12 cellular contexts compared by ENCODE assay signal in the genomic region with DNA sequence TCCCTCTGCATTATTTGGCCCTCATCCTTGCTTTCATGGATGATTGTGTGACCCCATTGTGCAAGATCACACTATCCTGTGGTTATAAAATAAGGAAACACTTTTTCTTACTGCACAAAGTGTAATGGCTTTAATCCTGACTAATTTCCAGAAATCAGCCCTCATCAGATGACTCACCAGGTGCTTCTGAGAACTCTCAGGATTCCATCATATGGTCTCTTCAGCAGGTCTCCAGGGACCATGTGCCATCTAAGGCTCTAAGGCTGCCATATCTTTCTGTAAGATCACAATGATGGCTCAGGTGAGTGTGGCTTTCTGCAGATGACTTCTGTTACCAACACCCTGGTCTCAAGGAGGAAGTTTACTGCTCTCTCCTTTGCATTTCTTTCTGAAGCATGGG. TPM values are rescaled to one million over a fixed set of nuclear protein-coding genes. Genes with fewer than 3 reads are reported as not detected.
DNase-seq lines count a peak whose midpoint lies in the region; ATAC-seq, FAIRE-seq and TF ChIP-seq lines count a peak whose summit lies in the region.
"Had no signal": no experiment of that assay in that cellular context is flagged by ENCODE, and none has a peak within 500 bp of the region (broad histone marks: within the 10 kb centered on the region; RNA-seq: fewer than 3 reads in every experiment).

No MANE protein-coding gene starts in this region.

- POLR2A ChIA-PET in activated B cell treated with CpG ODN at 0.5 μM for 24 hours (lab: Charles Lee) = no interaction called here

- H3K9me3 ChIP-seq in neural progenitor cell (ENCODE audit: low read depth) = no peaks in the 10 kb centered on the region

- H3K4me1 Mint-ChIP-seq in activated B cell treated with CpG ODN at 0.5 μM for 24 hours = peaks cover 4% of the 10 kb centered on the region
- no peaks in the 10 kb centered on the region for H3K4me1 Mint-ChIP-seq in neural progenitor cell
- H3K4me1 Mint-ChIP-seq in T-helper 2 cell treated with Interferon-gamma antibody and Interleukin-4, amounts not matched to agents 5 μg/mL and 100 μg/mL, for 36 hours (ENCODE audit: low read depth) = no peaks in the 10 kb centered on the region
- H3K4me1 Mint-ChIP-seq: memory B cell had no signal

- TF ChIP-seq CTCF in activated B cell treated with CpG ODN at 0.5 μM for 24 hours (IDR thresholded peaks at IDR 0.05) = no peak
- TF ChIP-seq CTCF in neural progenitor cell (IDR thresholded peaks at IDR 0.05) = no peak

- no peak overlapping the region for H3K4me3 ChIP-seq in neural progenitor cell

- H2AFZ ChIP-seq in neural progenitor cell (replicated peaks) = no peak overlapping the region

- H3F3A ChIP-seq in neural progenitor cell (ENCODE audit: low read depth) = no peaks in the 10 kb centered on the region

- H3K4me3 Mint-ChIP-seq in activated B cell treated with CpG ODN at 0.5 μM for 24 hours = no peak overlapping the region
- no peak overlapping the region for H3K4me3 Mint-ChIP-seq in neural progenitor cell
- no peak overlapping the region for H3K4me3 Mint-ChIP-seq in T-helper 2 cell treated with Interferon-gamma antibody and Interleukin-4, amounts not matched to agents 5 μg/mL and 100 μg/mL, for 36 hours
- H3K4me3 Mint-ChIP-seq: memory B cell had no signal

- no peaks in the 10 kb centered on the region for H3K27me3 Mint-ChIP-seq in activated B cell treated with CpG ODN at 0.5 μM for 24 hours
- H3K27me3 Mint-ChIP-seq in neural progenitor cell (ENCODE audit: insufficient read depth, low read depth) = no peaks in the 10 kb centered on the region
- H3K27me3 Mint-ChIP-seq in T-helper 2 cell treated with Interferon-gamma antibody and Interleukin-4, amounts not matched to agents 5 μg/mL and 100 μg/mL, for 36 hours (ENCODE audit: low read depth) = peaks cover 33% of the 10 kb centered on the region
- H3K27me3 Mint-ChIP-seq: memory B cell had no signal

- no peaks in the 10 kb centered on the region for H4K20me1 ChIP-seq in neural progenitor cell (ENCODE audit: low read depth)

- H3K79me2 ChIP-seq in neural progenitor cell (ENCODE audit: low read depth) = no peaks in the 10 kb centered on the region

- ATAC-seq in GM19463 (IDR thresholded peaks at IDR 0.05; ENCODE audit: unreplicated experiment) (peak; percentile 98), HG03066 (IDR thresholded peaks at IDR 0.05; ENCODE audit: low read depth, unreplicated experiment) (peak; percentile 72), activated B cell treated with CpG ODN at 0.5 μM for 24 hours (ENCODE audit: low read depth) (peak; percentile 57), GM19324 (IDR thresholded peaks at IDR 0.05; ENCODE audit: low FRiP score, unreplicated experiment) (no peak)

- H3K4me1 ChIP-seq in neural progenitor cell = no peaks in the 10 kb centered on the region

- CTCF ChIA-PET in activated B cell treated with CpG ODN at 0.5 μM for 24 hours (lab: Charles Lee) = no interaction called here

- H3K9ac ChIP-seq in neural progenitor cell = no peak overlapping the region

- intact Hi-C loops in activated B cell treated with CpG ODN at 0.5 μM for 24 hours (cut with micrococcal nuclease) = no loop called here

- peak; percentile 62 for FAIRE-seq in GM12892 (lab: Jason Lieb, UNC)

- no peak overlapping the region for H3K27ac ChIP-seq in neural progenitor cell
- H3K27ac ChIP-seq: epithelial cell of prostate had no signal

- no peak overlapping the region for H3K4me2 ChIP-seq in neural progenitor cell

- H3K36me3 ChIP-seq in neural progenitor cell = no peaks in the 10 kb centered on the region

- H3K36me3 Mint-ChIP-seq in activated B cell treated with CpG ODN at 0.5 μM for 24 hours (ENCODE audit: low read depth) (no peaks in the 10 kb centered on the region), neural progenitor cell (no peaks in the 10 kb centered on the region)
- H3K36me3 Mint-ChIP-seq in T-helper 2 cell treated with Interferon-gamma antibody and Interleukin-4, amounts not matched to agents 5 μg/mL and 100 μg/mL, for 36 hours (ENCODE audit: low read depth) = no peaks in the 10 kb centered on the region
- H3K36me3 Mint-ChIP-seq: memory B cell had no signal

- DNase-seq in GM12892 (ENCODE audit: insufficient read length) = no peak
- DNase-seq in activated B cell treated with CpG ODN at 0.5 μM for 24 hours = no peak
- DNase-seq in neural progenitor cell (ENCODE audit: low spot score) = no peak
- DNase-seq in T-helper 2 cell treated with Interferon-gamma antibody and Interleukin-4, amounts not matched to agents 5 μg/mL and 100 μg/mL, for 36 hours (ENCODE audit: low spot score) = no peak
- DNase-seq in T-helper 9 cell = no peak
- DNase-seq: Calu3; stimulated activated CD4-positive, alpha-beta T cell treated with anti-CD3 and anti-CD28 coated beads, Interleukin-1b, Interleukin-23, amount 100 ng/mL, for 48 hours had no signal

- no peaks in the 10 kb centered on the region for H3K27me3 ChIP-seq in neural progenitor cell

- TF ChIP-seq POLR2A in GM12892 (IDR thresholded peaks at IDR 0.05; ENCODE audit: low read depth, low read length) = no peak

- H3K9me3 Mint-ChIP-seq in activated B cell treated with CpG ODN at 0.5 μM for 24 hours = no peaks in the 10 kb centered on the region
- H3K9me3 Mint-ChIP-seq in neural progenitor cell = no peaks in the 10 kb centered on the region
- no peaks in the 10 kb centered on the region for H3K9me3 Mint-ChIP-seq in T-helper 2 cell treated with Interferon-gamma antibody and Interleukin-4, amounts not matched to agents 5 μg/mL and 100 μg/mL, for 36 hours
- H3K9me3 Mint-ChIP-seq: memory B cell had no signal

- H3K27ac Mint-ChIP-seq in activated B cell treated with CpG ODN at 0.5 μM for 24 hours = no peak overlapping the region
- no peak overlapping the region for H3K27ac Mint-ChIP-seq in neural progenitor cell
- no peak overlapping the region for H3K27ac Mint-ChIP-seq in T-helper 2 cell treated with Interferon-gamma antibody and Interleukin-4, amounts not matched to agents 5 μg/mL and 100 μg/mL, for 36 hours
- H3K27ac Mint-ChIP-seq: memory B cell had no signal

RNA-seq across cellular contexts. Expression of a gene that starts 27.3 kb away (rescaled TPM):
- 11.2 TPM for polyA plus RNA-seq in GM12892 (2012; ENCODE audit: missing spikeins)
- total RNA-seq in activated B cell treated with CpG ODN at 0.5 μM for 24 hours (17.3 and 19.1 TPM in 2 replicates), neural progenitor cell (ENCODE audit: low replicate concordance) (10.6 and 25.0 TPM in 2 replicates)
